Comparison of ENCODE assay signal across 33 cellular contexts in the genomic region with DNA sequence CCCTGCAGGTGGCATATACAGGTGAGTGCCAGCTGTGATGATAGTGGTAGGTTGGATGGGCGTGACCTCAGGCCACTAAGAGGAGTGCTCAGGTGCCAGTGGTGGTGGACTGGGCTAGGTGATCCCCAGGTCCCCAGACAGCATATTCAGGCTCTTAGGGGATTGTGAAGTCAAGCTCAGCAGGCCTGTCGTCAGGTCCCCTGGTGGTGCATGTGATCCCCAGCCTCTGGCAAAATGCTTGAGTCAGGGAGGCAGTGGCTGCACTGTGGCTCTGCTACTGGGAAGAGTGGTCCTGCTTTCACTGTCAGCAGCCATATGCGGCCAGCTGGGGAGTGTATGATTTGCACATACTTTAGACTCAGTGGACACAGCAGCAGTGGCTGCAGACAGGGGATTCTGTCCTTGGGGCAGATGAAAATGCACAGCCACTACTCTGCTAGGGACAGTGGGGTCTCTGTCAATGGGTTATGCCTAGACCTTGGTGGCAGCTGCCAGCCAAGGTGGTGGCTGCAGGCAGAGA.
"Had no signal": no experiment of that assay in that cellular context is flagged by ENCODE, and none has a peak within 500 bp of the region (broad histone marks: within the 10 kb centered on the region; RNA-seq: fewer than 3 reads in every experiment).

No MANE protein-coding gene starts in this region.

- H3K27ac Mint-ChIP-seq: activated CD8-positive, alpha-beta T cell treated with anti-CD3 and anti-CD28 coated beads for 36 hours; activated naive CD8-positive, alpha-beta T cell treated with anti-CD3 and anti-CD28 coated beads for 36 hours; activated T-cell treated with anti-CD3 and anti-CD28 coated beads, Interleukin-2, amount 50 U/mL, for 72 hours; activated T-helper 17 cell treated with anti-CD3 and anti-CD28 coated beads, Interleukin-2, amount 50 U/mL, for 72 hours had no signal

- H3K27me3 ChIP-seq: brain microvascular endothelial cell had no signal

- DNase-seq: activated CD4-positive, alpha-beta T cell treated with anti-CD3 and anti-CD28 coated beads for 1 hour; activated CD4-positive, alpha-beta T cell treated with anti-CD3 and anti-CD28 coated beads for 48 hours; activated CD4-positive, alpha-beta T cell treated with anti-CD3 and anti-CD28 coated beads, Interleukin-2, amount 50 U/mL, for 4 hours; activated CD4-positive, CD25-positive, alpha-beta regulatory T cell; activated CD8-positive, alpha-beta T cell treated with anti-CD3 and anti-CD28 coated beads for 36 hours; activated effector memory CD4-positive, alpha-beta T cell treated with anti-CD3 and anti-CD28 coated beads, Interleukin-2, amount 50 U/mL, for 16 hours; activated naive CD4-positive, alpha-beta T cell; activated naive CD4-positive, alpha-beta T cell treated with anti-CD3 and anti-CD28 coated beads, Interleukin-2, amount 50 U/mL, for 16 hours; activated naive CD8-positive, alpha-beta T cell treated with anti-CD3 and anti-CD28 coated beads for 36 hours; activated T-cell treated with anti-CD3 and anti-CD28 coated beads, Interleukin-2, amount 50 U/mL, for 1 hour; activated T-cell treated with anti-CD3 and anti-CD28 coated beads, Interleukin-2, amount 50 U/mL, for 72 hours; amniotic stem cell; brain microvascular endothelial cell; NCI-H1092 treated with DMSO at 0.1 percent for 48 hours; NCI-H1417; NCI-H146; NCI-H187; NCI-H2029 treated with DMSO at 0.1 percent for 48 hours; NCI-H2107; NCI-H2171; NCI-H510A; NCI-H526; NCI-H748 treated with DMSO at 0.1 percent for 48 hours; NK-92 treated with Interleukin-12 subunit alpha and Interleukin-12 subunit beta, amount 100 ng/mL, for 24 hours; OCI-M1; Right ventricle myocardium superior; SW 1271; T-helper 1 cell; T-helper 2 cell; T-helper 9 cell; WERI-Rb-1 had no signal

- H3K27me3 Mint-ChIP-seq: activated CD8-positive, alpha-beta T cell treated with anti-CD3 and anti-CD28 coated beads for 36 hours; activated naive CD8-positive, alpha-beta T cell treated with anti-CD3 and anti-CD28 coated beads for 36 hours; activated T-helper 17 cell treated with anti-CD3 and anti-CD28 coated beads, Interleukin-2, amount 50 U/mL, for 72 hours had no signal

- H3K36me3 ChIP-seq: brain microvascular endothelial cell had no signal

- H3K4me3 ChIP-seq: K562 had no signal

- H3K4me1 Mint-ChIP-seq: activated naive CD8-positive, alpha-beta T cell treated with anti-CD3 and anti-CD28 coated beads for 36 hours; activated T-helper 17 cell treated with anti-CD3 and anti-CD28 coated beads, Interleukin-2, amount 50 U/mL, for 72 hours had no signal

- H3K4me3 Mint-ChIP-seq: activated CD8-positive, alpha-beta T cell treated with anti-CD3 and anti-CD28 coated beads for 36 hours; activated naive CD8-positive, alpha-beta T cell treated with anti-CD3 and anti-CD28 coated beads for 36 hours; activated T-cell treated with anti-CD3 and anti-CD28 coated beads, Interleukin-2, amount 50 U/mL, for 72 hours; activated T-helper 17 cell treated with anti-CD3 and anti-CD28 coated beads, Interleukin-2, amount 50 U/mL, for 72 hours had no signal

- H3K27ac ChIP-seq: brain microvascular endothelial cell, WERI-Rb-1 had no signal
